Comparison of ENCODE assay signal across 2 cellular contexts in the genomic region with DNA sequence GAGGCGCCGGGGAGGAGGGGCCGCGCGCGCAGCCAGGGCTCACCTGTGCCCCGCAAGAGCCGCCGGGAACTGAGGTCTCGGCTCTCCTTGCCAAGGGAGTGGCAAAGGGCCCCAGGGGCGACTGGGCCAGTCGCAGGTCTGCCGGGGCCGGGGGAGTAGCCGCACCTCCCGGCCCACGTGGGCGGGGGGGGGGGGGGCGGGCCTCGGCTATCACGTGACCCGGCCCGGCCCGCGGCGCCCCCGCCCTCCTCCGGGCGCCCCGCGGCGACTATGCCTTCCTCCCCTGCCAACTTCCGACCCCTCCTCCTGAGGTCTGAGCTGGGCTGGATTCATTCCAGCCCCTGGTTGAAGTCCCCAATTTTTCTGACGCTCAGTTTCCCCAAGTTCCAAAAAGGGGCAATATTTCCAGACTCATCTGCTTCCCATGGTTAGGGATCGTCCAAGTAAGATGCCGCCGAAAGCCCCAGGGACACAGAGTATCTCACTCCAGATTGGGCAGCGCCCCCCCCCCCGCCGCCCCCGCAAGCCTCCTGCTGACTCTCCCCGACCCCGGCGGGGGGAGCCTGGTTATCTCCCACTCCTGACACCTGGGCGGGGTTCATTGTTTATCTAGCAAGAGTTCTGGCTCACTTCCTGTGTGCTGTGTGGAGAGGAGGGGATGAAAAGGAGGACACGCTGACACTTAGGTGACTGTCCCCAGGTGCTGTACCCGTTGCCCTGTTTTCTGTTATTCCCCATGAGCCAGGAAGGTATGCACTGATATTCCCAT.
A peak's percentile ranks its signal among the peaks of the same experiment; 100 is the strongest.
TF ChIP-seq lines count a peak whose summit lies in the region.

A gene with protein sequence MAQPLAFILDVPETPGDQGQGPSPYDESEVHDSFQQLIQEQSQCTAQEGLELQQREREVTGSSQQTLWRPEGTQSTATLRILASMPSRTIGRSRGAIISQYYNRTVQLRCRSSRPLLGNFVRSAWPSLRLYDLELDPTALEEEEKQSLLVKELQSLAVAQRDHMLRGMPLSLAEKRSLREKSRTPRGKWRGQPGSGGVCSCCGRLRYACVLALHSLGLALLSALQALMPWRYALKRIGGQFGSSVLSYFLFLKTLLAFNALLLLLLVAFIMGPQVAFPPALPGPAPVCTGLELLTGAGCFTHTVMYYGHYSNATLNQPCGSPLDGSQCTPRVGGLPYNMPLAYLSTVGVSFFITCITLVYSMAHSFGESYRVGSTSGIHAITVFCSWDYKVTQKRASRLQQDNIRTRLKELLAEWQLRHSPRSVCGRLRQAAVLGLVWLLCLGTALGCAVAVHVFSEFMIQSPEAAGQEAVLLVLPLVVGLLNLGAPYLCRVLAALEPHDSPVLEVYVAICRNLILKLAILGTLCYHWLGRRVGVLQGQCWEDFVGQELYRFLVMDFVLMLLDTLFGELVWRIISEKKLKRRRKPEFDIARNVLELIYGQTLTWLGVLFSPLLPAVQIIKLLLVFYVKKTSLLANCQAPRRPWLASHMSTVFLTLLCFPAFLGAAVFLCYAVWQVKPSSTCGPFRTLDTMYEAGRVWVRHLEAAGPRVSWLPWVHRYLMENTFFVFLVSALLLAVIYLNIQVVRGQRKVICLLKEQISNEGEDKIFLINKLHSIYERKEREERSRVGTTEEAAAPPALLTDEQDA (minus strand): TSS at position 140 of the 769 bp plus-strand sequence. CDS start 1,923 bp downstream, outside the sequence.

TF ChIP-seq in GM12891, 5 proteins besides CTCF, POLR2A, EP300 and RAD21:
- TF ChIP-seq SPI1 (IDR thresholded peaks at IDR 0.05; ENCODE audit: low read depth, low read length) (no peak; the same call in 1 of the 2 replicates), TAF1 (IDR thresholded peaks at IDR 0.05; ENCODE audit: low read depth, low read length) (no peak), POU2F2 (IDR thresholded peaks at IDR 0.05; ENCODE audit: low read depth, low read length) (no peak), POLR2AphosphoS5 (IDR thresholded peaks at IDR 0.05; ENCODE audit: low read depth, low read length) (no peak; the same call in 1 of the 2 replicates), PAX5 (IDR thresholded peaks at IDR 0.05; ENCODE audit: insufficient read depth, low read length, severe bottlenecking) (no peak)

TF ChIP-seq in K562, 482 proteins besides CTCF, POLR2A, EP300 and RAD21 (continued from another document and continues in another):
- TF ChIP-seq, protein P1, sequence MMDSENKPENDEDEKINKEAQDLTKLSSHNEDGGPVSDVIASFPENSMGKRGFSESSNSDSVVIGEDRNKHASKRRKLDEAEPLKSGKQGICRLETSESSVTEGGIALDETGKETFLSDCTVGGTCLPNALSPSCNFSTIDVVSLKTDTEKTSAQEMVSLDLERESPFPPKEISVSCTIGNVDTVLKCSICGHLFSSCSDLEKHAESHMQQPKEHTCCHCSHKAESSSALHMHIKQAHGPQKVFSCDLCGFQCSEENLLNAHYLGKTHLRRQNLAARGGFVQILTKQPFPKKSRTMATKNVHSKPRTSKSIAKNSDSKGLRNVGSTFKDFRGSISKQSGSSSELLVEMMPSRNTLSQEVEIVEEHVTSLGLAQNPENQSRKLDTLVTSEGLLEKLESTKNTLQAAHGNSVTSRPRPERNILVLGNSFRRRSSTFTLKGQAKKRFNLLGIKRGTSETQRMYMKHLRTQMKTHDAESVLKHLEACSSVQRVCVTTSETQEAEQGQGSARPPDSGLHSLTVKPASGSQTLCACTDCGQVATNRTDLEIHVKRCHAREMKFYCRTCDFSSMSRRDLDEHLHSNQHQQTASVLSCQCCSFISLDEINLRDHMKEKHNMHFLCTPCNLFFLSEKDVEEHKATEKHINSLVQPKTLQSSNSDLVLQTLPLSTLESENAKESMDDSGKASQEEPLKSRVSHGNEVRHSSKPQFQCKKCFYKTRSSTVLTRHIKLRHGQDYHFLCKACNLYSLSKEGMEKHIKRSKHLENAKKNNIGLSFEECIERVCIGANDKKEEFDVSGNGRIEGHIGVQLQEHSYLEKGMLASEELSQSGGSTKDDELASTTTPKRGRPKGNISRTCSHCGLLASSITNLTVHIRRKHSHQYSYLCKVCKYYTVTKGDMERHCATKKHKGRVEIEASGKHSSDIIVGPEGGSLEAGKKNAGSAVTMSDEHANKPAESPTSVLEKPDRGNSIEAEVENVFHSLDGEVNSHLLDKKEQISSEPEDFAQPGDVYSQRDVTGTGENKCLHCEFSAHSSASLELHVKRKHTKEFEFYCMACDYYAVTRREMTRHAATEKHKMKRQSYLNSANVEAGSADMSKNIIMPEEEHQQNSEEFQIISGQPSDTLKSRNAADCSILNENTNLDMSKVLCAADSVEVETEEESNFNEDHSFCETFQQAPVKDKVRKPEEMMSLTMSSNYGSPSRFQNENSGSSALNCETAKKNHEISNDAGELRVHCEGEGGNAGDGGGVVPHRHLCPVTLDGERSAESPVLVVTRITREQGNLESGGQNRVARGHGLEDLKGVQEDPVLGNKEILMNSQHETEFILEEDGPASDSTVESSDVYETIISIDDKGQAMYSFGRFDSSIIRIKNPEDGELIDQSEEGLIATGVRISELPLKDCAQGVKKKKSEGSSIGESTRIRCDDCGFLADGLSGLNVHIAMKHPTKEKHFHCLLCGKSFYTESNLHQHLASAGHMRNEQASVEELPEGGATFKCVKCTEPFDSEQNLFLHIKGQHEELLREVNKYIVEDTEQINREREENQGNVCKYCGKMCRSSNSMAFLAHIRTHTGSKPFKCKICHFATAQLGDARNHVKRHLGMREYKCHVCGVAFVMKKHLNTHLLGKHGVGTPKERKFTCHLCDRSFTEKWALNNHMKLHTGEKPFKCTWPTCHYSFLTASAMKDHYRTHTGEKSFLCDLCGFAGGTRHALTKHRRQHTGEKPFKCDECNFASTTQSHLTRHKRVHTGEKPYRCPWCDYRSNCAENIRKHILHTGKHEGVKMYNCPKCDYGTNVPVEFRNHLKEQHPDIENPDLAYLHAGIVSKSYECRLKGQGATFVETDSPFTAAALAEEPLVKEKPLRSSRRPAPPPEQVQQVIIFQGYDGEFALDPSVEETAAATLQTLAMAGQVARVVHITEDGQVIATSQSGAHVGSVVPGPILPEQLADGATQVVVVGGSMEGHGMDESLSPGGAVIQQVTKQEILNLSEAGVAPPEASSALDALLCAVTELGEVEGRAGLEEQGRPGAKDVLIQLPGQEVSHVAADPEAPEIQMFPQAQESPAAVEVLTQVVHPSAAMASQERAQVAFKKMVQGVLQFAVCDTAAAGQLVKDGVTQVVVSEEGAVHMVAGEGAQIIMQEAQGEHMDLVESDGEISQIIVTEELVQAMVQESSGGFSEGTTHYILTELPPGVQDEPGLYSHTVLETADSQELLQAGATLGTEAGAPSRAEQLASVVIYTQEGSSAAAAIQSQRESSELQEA (IDR thresholded peaks at IDR 0.05; ENCODE audit: low read depth) = no peak
- TF ChIP-seq ZNF133 (CRISPR knock-in tag; IDR thresholded peaks at IDR 0.05) (no peak), PYGO2 (tag; IDR thresholded peaks at IDR 0.05) (no peak), ZNF311 (CRISPR knock-in tag; IDR thresholded peaks at IDR 0.05) (no peak), BCOR (IDR thresholded peaks at IDR 0.05) (peak; percentile 96), ARNT (IDR thresholded peaks at IDR 0.05) (peak; percentile 76 to 93; a peak in 3 of 4 replicates), ZNF76 (CRISPR knock-in tag; IDR thresholded peaks at IDR 0.05; ENCODE audit: borderline replicate concordance) (no peak), BHLHE40 (IDR thresholded peaks at IDR 0.05; ENCODE audit: low read length) (peak; percentile 59), KDM5B (IDR thresholded peaks at IDR 0.05; ENCODE audit: insufficient replicate concordance, low read depth, low read length) (peak; percentile 50), ZFX (CRISPR knock-in tag; IDR thresholded peaks at IDR 0.05) (no peak; the same call in 1 of the 2 replicates), TCF3 (CRISPR knock-in tag; IDR thresholded peaks at IDR 0.05) (peak; percentile 85), HDGF (IDR thresholded peaks at IDR 0.05) (0 out of 2 replicates have a peak, but pooled peaks have one; percentile 8), ZFP1 (CRISPR knock-in tag; IDR thresholded peaks at IDR 0.05) (no peak), GABPB1 (CRISPR knock-in tag; IDR thresholded peaks at IDR 0.05) (peak; percentile 43; the same call in 1 of the 2 replicates), KDM4B (IDR thresholded peaks at IDR 0.05; ENCODE audit: borderline replicate concordance in 2 of 2, low read depth in 1 of 2) (peak in 1 of 2 experiments; percentile 94; a peak in 1 of 4 replicates), SMAD2 (IDR thresholded peaks at IDR 0.05; ENCODE audit: low read depth, low read length) (no peak), RBFOX2 (IDR thresholded peaks at IDR 0.05; ENCODE audit: low read depth, low read length) (peak; percentile 77), CC2D1A (IDR thresholded peaks at IDR 0.05) (peak; percentile 13; the same call in 1 of the 2 replicates), ZNF354B (CRISPR knock-in tag; IDR thresholded peaks at IDR 0.05) (no peak), NFRKB (IDR thresholded peaks at IDR 0.05; ENCODE audit: low read depth) (peak; percentile 70), MAZ (CRISPR knock-in tag; conservative IDR thresholded peaks at IDR 0.05 in 1 of 2, IDR thresholded peaks at IDR 0.05 in 1 of 2) (peak; percentile 81 to 85), NR4A1 (CRISPR knock-in tag; IDR thresholded peaks at IDR 0.05) (no peak), NR4A1 (tag; IDR thresholded peaks at IDR 0.05) (no peak), NFXL1 (CRISPR knock-in tag; IDR thresholded peaks at IDR 0.05) (no peak), STAT5A (IDR thresholded peaks at IDR 0.05; ENCODE audit: borderline replicate concordance, low read length) (peak; percentile 73; the same call in 1 of the 2 replicates), DNMT1 (IDR thresholded peaks at IDR 0.05) (no peak), SMARCE1 (IDR thresholded peaks at IDR 0.05) (peak; percentile 85)
- TF ChIP-seq, protein P2, sequence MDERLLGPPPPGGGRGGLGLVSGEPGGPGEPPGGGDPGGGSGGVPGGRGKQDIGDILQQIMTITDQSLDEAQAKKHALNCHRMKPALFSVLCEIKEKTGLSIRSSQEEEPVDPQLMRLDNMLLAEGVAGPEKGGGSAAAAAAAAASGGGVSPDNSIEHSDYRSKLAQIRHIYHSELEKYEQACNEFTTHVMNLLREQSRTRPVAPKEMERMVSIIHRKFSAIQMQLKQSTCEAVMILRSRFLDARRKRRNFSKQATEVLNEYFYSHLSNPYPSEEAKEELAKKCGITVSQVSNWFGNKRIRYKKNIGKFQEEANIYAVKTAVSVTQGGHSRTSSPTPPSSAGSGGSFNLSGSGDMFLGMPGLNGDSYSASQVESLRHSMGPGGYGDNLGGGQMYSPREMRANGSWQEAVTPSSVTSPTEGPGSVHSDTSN (CRISPR knock-in tag; IDR thresholded peaks at IDR 0.05; ENCODE audit: low read depth) = no peak
- TF ChIP-seq, protein P2 (tag; conservative IDR thresholded peaks at IDR 0.05; ENCODE audit: low read depth) = peak; percentile 68
- TF ChIP-seq, protein P3, sequence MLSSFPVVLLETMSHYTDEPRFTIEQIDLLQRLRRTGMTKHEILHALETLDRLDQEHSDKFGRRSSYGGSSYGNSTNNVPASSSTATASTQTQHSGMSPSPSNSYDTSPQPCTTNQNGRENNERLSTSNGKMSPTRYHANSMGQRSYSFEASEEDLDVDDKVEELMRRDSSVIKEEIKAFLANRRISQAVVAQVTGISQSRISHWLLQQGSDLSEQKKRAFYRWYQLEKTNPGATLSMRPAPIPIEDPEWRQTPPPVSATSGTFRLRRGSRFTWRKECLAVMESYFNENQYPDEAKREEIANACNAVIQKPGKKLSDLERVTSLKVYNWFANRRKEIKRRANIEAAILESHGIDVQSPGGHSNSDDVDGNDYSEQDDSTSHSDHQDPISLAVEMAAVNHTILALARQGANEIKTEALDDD (IDR thresholded peaks at IDR 0.05) = peak; percentile 56; the same call in 1 of the 2 replicates
- TF ChIP-seq, protein P4, sequence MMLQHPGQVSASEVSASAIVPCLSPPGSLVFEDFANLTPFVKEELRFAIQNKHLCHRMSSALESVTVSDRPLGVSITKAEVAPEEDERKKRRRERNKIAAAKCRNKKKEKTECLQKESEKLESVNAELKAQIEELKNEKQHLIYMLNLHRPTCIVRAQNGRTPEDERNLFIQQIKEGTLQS (IDR thresholded peaks at IDR 0.05) = peak; percentile 65
- TF ChIP-seq, protein P4 (CRISPR knock-in tag; conservative IDR thresholded peaks at IDR 0.05) = no peak
- TF ChIP-seq, protein P5, sequence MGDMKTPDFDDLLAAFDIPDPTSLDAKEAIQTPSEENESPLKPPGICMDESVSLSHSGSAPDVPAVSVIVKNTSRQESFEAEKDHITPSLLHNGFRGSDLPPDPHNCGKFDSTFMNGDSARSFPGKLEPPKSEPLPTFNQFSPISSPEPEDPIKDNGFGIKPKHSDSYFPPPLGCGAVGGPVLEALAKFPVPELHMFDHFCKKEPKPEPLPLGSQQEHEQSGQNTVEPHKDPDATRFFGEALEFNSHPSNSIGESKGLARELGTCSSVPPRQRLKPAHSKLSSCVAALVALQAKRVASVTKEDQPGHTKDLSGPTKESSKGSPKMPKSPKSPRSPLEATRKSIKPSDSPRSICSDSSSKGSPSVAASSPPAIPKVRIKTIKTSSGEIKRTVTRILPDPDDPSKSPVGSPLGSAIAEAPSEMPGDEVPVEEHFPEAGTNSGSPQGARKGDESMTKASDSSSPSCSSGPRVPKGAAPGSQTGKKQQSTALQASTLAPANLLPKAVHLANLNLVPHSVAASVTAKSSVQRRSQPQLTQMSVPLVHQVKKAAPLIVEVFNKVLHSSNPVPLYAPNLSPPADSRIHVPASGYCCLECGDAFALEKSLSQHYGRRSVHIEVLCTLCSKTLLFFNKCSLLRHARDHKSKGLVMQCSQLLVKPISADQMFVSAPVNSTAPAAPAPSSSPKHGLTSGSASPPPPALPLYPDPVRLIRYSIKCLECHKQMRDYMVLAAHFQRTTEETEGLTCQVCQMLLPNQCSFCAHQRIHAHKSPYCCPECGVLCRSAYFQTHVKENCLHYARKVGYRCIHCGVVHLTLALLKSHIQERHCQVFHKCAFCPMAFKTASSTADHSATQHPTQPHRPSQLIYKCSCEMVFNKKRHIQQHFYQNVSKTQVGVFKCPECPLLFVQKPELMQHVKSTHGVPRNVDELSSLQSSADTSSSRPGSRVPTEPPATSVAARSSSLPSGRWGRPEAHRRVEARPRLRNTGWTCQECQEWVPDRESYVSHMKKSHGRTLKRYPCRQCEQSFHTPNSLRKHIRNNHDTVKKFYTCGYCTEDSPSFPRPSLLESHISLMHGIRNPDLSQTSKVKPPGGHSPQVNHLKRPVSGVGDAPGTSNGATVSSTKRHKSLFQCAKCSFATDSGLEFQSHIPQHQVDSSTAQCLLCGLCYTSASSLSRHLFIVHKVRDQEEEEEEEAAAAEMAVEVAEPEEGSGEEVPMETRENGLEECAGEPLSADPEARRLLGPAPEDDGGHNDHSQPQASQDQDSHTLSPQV (IDR thresholded peaks at IDR 0.05) = peak; percentile 77
- TF ChIP-seq, protein P6, sequence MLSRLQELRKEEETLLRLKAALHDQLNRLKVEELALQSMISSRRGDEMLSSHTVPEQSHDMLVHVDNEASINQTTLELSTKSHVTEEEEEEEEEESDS (CRISPR knock-in tag; IDR thresholded peaks at IDR 0.05) = no peak
